In genomic region chr6:33139596-33140206, GRCh38 we compare ENCODE assay signal across 2 cellular contexts.
A peak's percentile ranks its signal among the peaks of the same experiment; 100 is the strongest.
TF ChIP-seq lines count a peak whose summit lies in the region.

No MANE protein-coding gene starts in this region.

TF ChIP-seq in IMR-90, 13 proteins besides CTCF, POLR2A, EP300 and RAD21:
- TF ChIP-seq CHD1 (IDR thresholded peaks at IDR 0.05; ENCODE audit: low read depth, low read length) (no peak), CEBPB (IDR thresholded peaks at IDR 0.05; ENCODE audit: low read depth, low read length) (peak; percentile 91)

TF ChIP-seq in K562, 482 proteins besides CTCF, POLR2A, EP300 and RAD21:
- TF ChIP-seq HMGN3 (IDR thresholded peaks at IDR 0.05; ENCODE audit: borderline replicate concordance, extremely low read depth, insufficient read length, low read depth, low read length) (no peak), ZNF134 (CRISPR knock-in tag; conservative IDR thresholded peaks at IDR 0.05) (no peak), NR1H2 (CRISPR knock-in tag; IDR thresholded peaks at IDR 0.05) (no peak), CEBPB (tag; IDR thresholded peaks at IDR 0.05) (peak; percentile 95), RBM17 (IDR thresholded peaks at IDR 0.05; ENCODE audit: borderline replicate concordance, low read depth, low read length) (no peak), CEBPG (CRISPR knock-in tag; IDR thresholded peaks at IDR 0.05) (peak; percentile 50; the same call in 1 of the 2 replicates), CEBPG (tag; conservative IDR thresholded peaks at IDR 0.05 in 1 of 2, IDR thresholded peaks at IDR 0.05 in 1 of 2) (peak; percentile 71 to 97)
